Comparison of ENCODE assay signal across 8 cellular contexts in genomic region chr6:156776470-156776840, GRCh38. TPM values are rescaled to one million over a fixed set of nuclear protein-coding genes. Genes with fewer than 3 reads are reported as not detected.
DNase-seq lines count a peak whose midpoint lies in the region; ATAC-seq and TF ChIP-seq lines count a peak whose summit lies in the region.

No MANE protein-coding gene starts in this region.

- TF ChIP-seq EP300 in gastroesophageal sphincter (IDR thresholded peaks at IDR 0.05), result no peak

- 0% methylated on average over 7 to 8 of the region's 8 CpGs for WGBS in gastroesophageal sphincter (ENCODE audit: low coverage in 1 of 2), 2 donors
- WGBS in psoas muscle, 3 donors, result 0 to 3% (median 1%) methylated on average over 8 of the region's 8 CpGs

- H3K27me3 ChIP-seq in WERI-Rb-1 (ENCODE audit: insufficient read depth, low read depth, severe bottlenecking) (no peaks in the 10 kb centered on the region), gastroesophageal sphincter (no peaks in the 10 kb centered on the region), psoas muscle (ENCODE audit: insufficient read depth in 3 of 3, low read length in 2 of 3) (no peaks in the 10 kb centered on the region)

- TF ChIP-seq CTCF in GM10266 (IDR thresholded peaks at IDR 0.05; ENCODE audit: control insufficient read depth, insufficient read depth, low read depth, missing control alignments) (peak; percentile 15), WERI-Rb-1 (IDR thresholded peaks at IDR 0.05; ENCODE audit: low read depth, low read length) (no peak), gastroesophageal sphincter (IDR thresholded peaks at IDR 0.05) (no peak), psoas muscle (IDR thresholded peaks at IDR 0.05) (no peak)

- intact Hi-C loops in psoas muscle (cut with DNase I), result loop anchor here (1.0 to 5.0 kb wide), 3 partner anchors 56 to 214 kb away; no protein-coding TSS in a partner anchor

- no peaks in the 10 kb centered on the region for H3K9me3 ChIP-seq in WERI-Rb-1 (ENCODE audit: severe bottlenecking)
- H3K9me3 ChIP-seq in gastroesophageal sphincter, result no peaks in the 10 kb centered on the region
- no peaks in the 10 kb centered on the region for H3K9me3 ChIP-seq in psoas muscle

- H3K4me1 ChIP-seq in gastroesophageal sphincter, result peaks cover 0 to 43% (median 6%) of the 10 kb centered on the region in 3 donors
- H3K4me1 ChIP-seq in psoas muscle, result peaks cover 35% of the 10 kb centered on the region

- H3K4me3 ChIP-seq in WERI-Rb-1 (ENCODE audit: low read depth, low read length), result peak overlapping the region; percentile 53
- H3K4me3 ChIP-seq in gastroesophageal sphincter, result peak overlapping the region; percentile 63 to 81
- peak overlapping the region; percentile 84 for H3K4me3 ChIP-seq in psoas muscle

- H3K36me3 ChIP-seq in WERI-Rb-1 (peaks cover 4% of the 10 kb centered on the region; the same call in 1 of the 2 replicates), gastroesophageal sphincter (no peaks in the 10 kb centered on the region), psoas muscle (ENCODE audit: insufficient read depth in 1 of 2, low read depth in 1 of 2) (no peaks in the 10 kb centered on the region)

- H3K27ac ChIP-seq in WERI-Rb-1 (peak overlapping the region; percentile 98), gastroesophageal sphincter (peak overlapping the region; percentile 88 to 99 (median 97)), psoas muscle (peak overlapping the region; percentile 99)

- TF ChIP-seq POLR2A in gastroesophageal sphincter (IDR thresholded peaks at IDR 0.05), result no peak

- ATAC-seq in gastroesophageal sphincter (no peak), psoas muscle (no peak), GM18873 (IDR thresholded peaks at IDR 0.05; ENCODE audit: low FRiP score, unreplicated experiment) (no peak), HG03045 (IDR thresholded peaks at IDR 0.05; ENCODE audit: unreplicated experiment) (no peak)

- DNase-seq in GM10266 (ENCODE audit: extremely low spot score) (peak; percentile 54), LoVo (ENCODE audit: low spot score) (peak; percentile 52), WERI-Rb-1 (no peak), psoas muscle (no peak), NCI-H2196 treated with DMSO at 0.1 percent for 48 hours (lab: John Stamatoyannopoulos, UW; ENCODE audit: unreplicated experiment) (no peak)

RNA-seq across cellular contexts. Expression of gene ARID1B, which starts 0.7 kb away (rescaled TPM):
- 100 to 1,000 TPM in 1 of 4 donors, 10 to 100 TPM in 3; 40.0 to 106 (median 79.7) TPM for total RNA-seq in gastroesophageal sphincter
- 10 to 100 TPM; 53.1 to 61.1 (median 55.8) TPM for total RNA-seq in psoas muscle
- polyA plus RNA-seq in psoas muscle, result 10 to 100 TPM in 2 of 3 donors, 1 to 10 TPM in 1; 8.1 to 29.2 (median 12.4) TPM

Comparison
In these comparisons a context has a peak if more than half of its experiments do, and no peak if none do; other contexts are left out.
1. DNase-seq: peak in GM10266 (single experiment) and LoVo (single experiment); none in WERI-Rb-1 (single experiment), psoas muscle (0 of 2) and NCI-H2196 treated with DMSO at 0.1 percent for 48 hours (single experiment).
2. Peak in every context shown above with its lines, with median percentiles within 50 percentile points of each other: H3K27ac ChIP-seq and H3K4me3 ChIP-seq.